Comparison of ENCODE assay signal across 20 cellular contexts in genomic region chr5:10502578-10502977, GRCh38.
DNase-seq lines count a peak whose midpoint lies in the region; ATAC-seq and TF ChIP-seq lines count a peak whose summit lies in the region.
"Had no signal": no experiment of that assay in that cellular context is flagged by ENCODE, and none has a peak within 500 bp of the region (broad histone marks: within the 10 kb centered on the region; RNA-seq: fewer than 3 reads in every experiment).

No MANE protein-coding gene starts in this region.

- H3K4me1 Mint-ChIP-seq in stimulated activated effector memory CD8-positive, alpha-beta T cell treated with anti-CD3 and anti-CD28 coated beads, Interleukin-12 subunit alpha, Interleukin-12 subunit beta, amount 100 ng/mL, for 72 hours, result no peaks in the 10 kb centered on the region
- H3K4me1 Mint-ChIP-seq in activated naive CD4-positive, alpha-beta T cell treated with anti-CD3 and anti-CD28 coated beads, Interleukin-2, amount 10 ng/mL, durations not matched to agents 7 days and 5 days, result no peaks in the 10 kb centered on the region

- CTCF ChIA-PET in SK-N-SH (lab: Yijun Ruan, JAX), result interaction anchor here (2.0 kb wide), 1 partner anchor 125 kb away, joined by 8 read pairs; no protein-coding TSS in a partner anchor
- CTCF ChIA-PET in activated naive CD4-positive, alpha-beta T cell treated with anti-CD3 and anti-CD28 coated beads, Interleukin-2, amount 10 ng/mL, durations not matched to agents 7 days and 5 days (lab: Charles Lee), result no interaction called here

- H3K4me3 Mint-ChIP-seq in stimulated activated effector memory CD8-positive, alpha-beta T cell treated with anti-CD3 and anti-CD28 coated beads, Interleukin-12 subunit alpha, Interleukin-12 subunit beta, amount 100 ng/mL, for 72 hours, result no peak overlapping the region
- H3K4me3 Mint-ChIP-seq in activated naive CD4-positive, alpha-beta T cell treated with anti-CD3 and anti-CD28 coated beads, Interleukin-2, amount 10 ng/mL, durations not matched to agents 7 days and 5 days, result no peak overlapping the region
- H3K4me3 Mint-ChIP-seq: HFFc6 had no signal

- no peak overlapping the region for H3K4me2 ChIP-seq in SK-N-SH
- H3K4me2 ChIP-seq: BLaER1 treated with 17β-estradiol and CSF1 and Interleukin-3, amounts not matched to agents 10 nM and 100 nM; KMS-11 had no signal

- H3K9me3 Mint-ChIP-seq in stimulated activated effector memory CD8-positive, alpha-beta T cell treated with anti-CD3 and anti-CD28 coated beads, Interleukin-12 subunit alpha, Interleukin-12 subunit beta, amount 100 ng/mL, for 72 hours, result no peaks in the 10 kb centered on the region
- H3K9me3 Mint-ChIP-seq in activated naive CD4-positive, alpha-beta T cell treated with anti-CD3 and anti-CD28 coated beads, Interleukin-2, amount 10 ng/mL, durations not matched to agents 7 days and 5 days, result no peaks in the 10 kb centered on the region
- H3K9me3 Mint-ChIP-seq: HFFc6 had no signal

- 80% methylated on average over 10 of the region's 10 CpGs for WGBS in SK-N-SH (ENCODE audit: low lambda C conversion rate)

- no peaks in the 10 kb centered on the region for H3K79me2 ChIP-seq in SK-N-SH (ENCODE audit: insufficient read depth)

- no peak overlapping the region for H3K9ac ChIP-seq in SK-N-SH
- H3K9ac ChIP-seq: BLaER1 treated with 17β-estradiol and CSF1 and Interleukin-3, amounts not matched to agents 10 nM and 100 nM; KMS-11 had no signal

- POLR2A ChIA-PET in SK-N-SH (lab: Yijun Ruan, JAX), result no interaction called here

- H3K9me3 ChIP-seq in SK-N-SH, result no peaks in the 10 kb centered on the region
- H3K9me3 ChIP-seq: Peyer's patch had no signal

- H3K4me1 ChIP-seq in SK-N-SH (ENCODE audit: control insufficient read depth in 1 of 2, insufficient read depth in 2 of 2, low read depth in 1 of 2, low read length in 1 of 2) (peaks cover 0 to 15% of the 10 kb centered on the region in 2 experiments; a peak in 2 of 4 replicates), foreskin keratinocyte (no peaks in the 10 kb centered on the region)
- H3K4me1 ChIP-seq: Peyer's patch had no signal

- H3K27ac Mint-ChIP-seq in stimulated activated effector memory CD8-positive, alpha-beta T cell treated with anti-CD3 and anti-CD28 coated beads, Interleukin-12 subunit alpha, Interleukin-12 subunit beta, amount 100 ng/mL, for 72 hours, result no peak overlapping the region
- no peak overlapping the region for H3K27ac Mint-ChIP-seq in activated naive CD4-positive, alpha-beta T cell treated with anti-CD3 and anti-CD28 coated beads, Interleukin-2, amount 10 ng/mL, durations not matched to agents 7 days and 5 days
- H3K27ac Mint-ChIP-seq: HFFc6 had no signal

- H3K9me2 ChIP-seq in SK-N-SH, result no peaks in the 10 kb centered on the region

- no peak overlapping the region for H2AFZ ChIP-seq in SK-N-SH (ENCODE audit: low read depth)

- no peak for TF ChIP-seq CTCF in SK-N-SH (IDR thresholded peaks at IDR 0.05)
- no peak for TF ChIP-seq CTCF in foreskin keratinocyte (conservative IDR thresholded peaks at IDR 0.05)

- H3F3A ChIP-seq in SK-N-SH (replicated peaks; ENCODE audit: insufficient read depth), result no peaks in the 10 kb centered on the region

- TF ChIP-seq RAD21 in SK-N-SH (IDR thresholded peaks at IDR 0.05; ENCODE audit: low read length) (no peak), Ishikawa (IDR thresholded peaks at IDR 0.05; ENCODE audit: low read depth) (peak; percentile 15; the same call in 1 of the 2 replicates)

- no peaks in the 10 kb centered on the region for H3K36me3 Mint-ChIP-seq in stimulated activated effector memory CD8-positive, alpha-beta T cell treated with anti-CD3 and anti-CD28 coated beads, Interleukin-12 subunit alpha, Interleukin-12 subunit beta, amount 100 ng/mL, for 72 hours
- no peaks in the 10 kb centered on the region for H3K36me3 Mint-ChIP-seq in activated naive CD4-positive, alpha-beta T cell treated with anti-CD3 and anti-CD28 coated beads, Interleukin-2, amount 10 ng/mL, durations not matched to agents 7 days and 5 days

- TF ChIP-seq EP300 in SK-N-SH (IDR thresholded peaks at IDR 0.05; ENCODE audit: borderline replicate concordance in 1 of 2, low read depth in 1 of 2, low read length in 1 of 2) (no peak), Ishikawa (IDR thresholded peaks at IDR 0.05; ENCODE audit: borderline replicate concordance) (no peak)

- no peaks in the 10 kb centered on the region for H3K36me3 ChIP-seq in SK-N-SH (replicated peaks in 1 of 2; ENCODE audit: control insufficient read depth in 1 of 2, insufficient read depth in 2 of 2, low read length in 1 of 2)
- H3K36me3 ChIP-seq: BLaER1 treated with 17β-estradiol and CSF1 and Interleukin-3, amounts not matched to agents 10 nM and 100 nM; Peyer's patch had no signal

- peaks cover 9% of the 10 kb centered on the region for H3K27me3 Mint-ChIP-seq in activated naive CD4-positive, alpha-beta T cell treated with anti-CD3 and anti-CD28 coated beads, Interleukin-2, amount 10 ng/mL, durations not matched to agents 7 days and 5 days

- H3K27ac ChIP-seq in SK-N-SH (ENCODE audit: low read depth in 2 of 2, low read length in 1 of 2) (no peak overlapping the region), foreskin keratinocyte (no peak overlapping the region)
- H3K27ac ChIP-seq: 22Rv1; BLaER1 treated with 17β-estradiol and CSF1 and Interleukin-3, amounts not matched to agents 10 nM and 100 nM; HL-60; KMS-11; Peyer's patch had no signal

- H3K4me3 ChIP-seq in SK-N-SH (ENCODE audit: low read depth in 2 of 2, low read length in 1 of 2), result no peak overlapping the region
- H3K4me3 ChIP-seq: BLaER1 treated with 17β-estradiol and CSF1 and Interleukin-3, amounts not matched to agents 10 nM and 100 nM; GM12878; Peyer's patch had no signal

- DNase-seq in SK-N-SH (no peak), foreskin keratinocyte (no peak), anterior cingulate cortex (lab: John Stamatoyannopoulos, UW) (no peak)
- DNase-seq in stimulated activated effector memory CD8-positive, alpha-beta T cell treated with anti-CD3 and anti-CD28 coated beads, Interleukin-12 subunit alpha, Interleukin-12 subunit beta, amount 100 ng/mL, for 72 hours (ENCODE audit: low spot score in 2 of 2), result no peak
- DNase-seq in activated naive CD4-positive, alpha-beta T cell treated with anti-CD3 and anti-CD28 coated beads, Interleukin-2, amount 10 ng/mL, durations not matched to agents 7 days and 5 days, result no peak
- DNase-seq: HFFc6, NCI-H1092 treated with DMSO at 0.1 percent for 48 hours, NCI-H187 treated with DMSO at 0.1 percent for 48 hours, NCI-H446, NCI-H82, Peyer's patch, SW 1271 had no signal

- H3K27me3 ChIP-seq in SK-N-SH (ENCODE audit: insufficient read depth) (no peaks in the 10 kb centered on the region), foreskin keratinocyte (no peaks in the 10 kb centered on the region)
- H3K27me3 ChIP-seq: BLaER1 treated with 17β-estradiol and CSF1 and Interleukin-3, amounts not matched to agents 10 nM and 100 nM; Peyer's patch had no signal

- no peaks in the 10 kb centered on the region for H4K20me1 ChIP-seq in SK-N-SH (ENCODE audit: insufficient read depth)
- H4K20me1 ChIP-seq: BLaER1 treated with 17β-estradiol and CSF1 and Interleukin-3, amounts not matched to agents 10 nM and 100 nM had no signal

- ATAC-seq in SK-N-SH treated with all-trans-retinoic acid at 6 μM for 48 hours, result peak; percentile 27; the same call in 2 of the 3 replicates
- peak; percentile 5 for ATAC-seq in foreskin keratinocyte
- ATAC-seq in stimulated activated effector memory CD8-positive, alpha-beta T cell treated with anti-CD3 and anti-CD28 coated beads, Interleukin-12 subunit alpha, Interleukin-12 subunit beta, amount 100 ng/mL, for 72 hours, result peak; percentile 24
- no peak for ATAC-seq in HG02588 (IDR thresholded peaks at IDR 0.05; ENCODE audit: unreplicated experiment)
- ATAC-seq: GM12878 had no signal

TF ChIP-seq in SK-N-SH, 30 proteins besides CTCF, POLR2A, EP300 and RAD21:
- no peak for TF ChIP-seq NRF1 (IDR thresholded peaks at IDR 0.05; ENCODE audit: low read depth, low read length)
- TF ChIP-seq NFIC (IDR thresholded peaks at IDR 0.05; ENCODE audit: borderline replicate concordance), result no peak

TF ChIP-seq in Ishikawa, 13 proteins besides CTCF, POLR2A, EP300 and RAD21 (continues in another document):
- no peak for TF ChIP-seq REST (IDR thresholded peaks at IDR 0.05; ENCODE audit: low read depth)
- no peak for TF ChIP-seq TAF1 (IDR thresholded peaks at IDR 0.05; ENCODE audit: low read depth)
- TF ChIP-seq CREB1 (IDR thresholded peaks at IDR 0.05; ENCODE audit: low read depth), result no peak
- TF ChIP-seq FOXM1 (IDR thresholded peaks at IDR 0.05; ENCODE audit: borderline replicate concordance, low read depth), result no peak
- no peak for TF ChIP-seq CEBPB (IDR thresholded peaks at IDR 0.05)
- no peak for TF ChIP-seq TEAD4 (IDR thresholded peaks at IDR 0.05)
- no peak for TF ChIP-seq MAX (IDR thresholded peaks at IDR 0.05)
- no peak for TF ChIP-seq EGR1 (IDR thresholded peaks at IDR 0.05)
- TF ChIP-seq NFIC (IDR thresholded peaks at IDR 0.05), result no peak
